ENCODE assay signal across 10 cellular contexts in the genomic region with DNA sequence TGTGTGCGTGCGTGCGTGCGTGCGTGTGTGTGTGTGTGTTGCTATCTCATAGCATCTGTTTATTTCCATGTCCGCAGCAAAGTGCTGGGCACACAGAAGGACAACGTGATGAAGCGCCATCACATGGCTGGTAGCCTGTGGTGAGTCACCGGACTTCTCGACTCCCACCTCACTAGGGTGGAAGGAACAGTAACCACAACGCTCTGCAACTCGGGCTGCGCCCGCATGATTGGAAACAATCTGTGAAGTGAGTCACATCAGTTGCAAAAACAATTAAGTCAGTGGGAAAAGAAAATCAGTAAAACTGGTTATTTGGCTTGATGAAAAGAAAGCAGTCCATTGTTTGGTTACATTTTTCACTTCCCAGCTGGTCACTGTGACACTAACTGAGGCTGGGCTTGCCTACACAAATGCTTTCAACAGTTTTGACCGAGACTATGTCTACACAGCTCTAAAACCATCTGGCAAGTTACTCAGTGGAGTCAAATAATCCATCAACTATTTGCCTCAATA.
DNase-seq lines count a peak whose midpoint lies in the region; ATAC-seq, FAIRE-seq and TF ChIP-seq lines count a peak whose summit lies in the region.
"Had no signal": no experiment of that assay in that cellular context is flagged by ENCODE, and none has a peak within 500 bp of the region (broad histone marks: within the 10 kb centered on the region; RNA-seq: fewer than 3 reads in every experiment).

No MANE protein-coding gene starts in this region.

- RAD21 ChIA-PET in GM12878 (lab: Charles Lee; ENCODE audit: unreplicated experiment) = interaction anchor here (3.7 to 6.0 kb wide), 2 partner anchors 15 to 132 kb away, joined by 13 to 94 read pairs; no protein-coding TSS in a partner anchor

- POLR2A ChIA-PET in GM12878 (lab: Charles Lee) = interaction anchor here (1.1 to 1.7 kb wide), 2 partner anchors 13 to 15 kb away, joined by 3 to 6 read pairs; no protein-coding TSS in a partner anchor

- no peaks in the 10 kb centered on the region for H3K79me2 ChIP-seq in GM12878 (ENCODE audit: control insufficient read depth, insufficient read depth, low read length)

- CTCF ChIA-PET in GM12878 (lab: Yijun Ruan, JAX) = interaction anchor here (1.1 to 1.6 kb wide), 4 partner anchors 9 to 133 kb away, joined by 3 to 5 read pairs (median 4); no protein-coding TSS in a partner anchor

- peaks cover 7% of the 10 kb centered on the region for H3K4me1 ChIP-seq in GM12878 (ENCODE audit: control insufficient read depth, insufficient read depth, low read length)

- BruUV-seq in GM12878 (replicated peaks; lab: Mats Ljungman, UMichigan) = no TSS peak

- no peak for TF ChIP-seq CTCF in GM12878 (IDR thresholded peaks at IDR 0.05 in 2 of 3, conservative IDR thresholded peaks at IDR 0.05 in 1 of 3; ENCODE audit: control insufficient read depth in 2 of 3, extremely low read depth in 1 of 3, insufficient read depth in 1 of 3, low read depth in 3 of 3, low read length in 3 of 3)

- H3K9me3 ChIP-seq in GM12878 (replicated peaks; ENCODE audit: control insufficient read depth, insufficient read depth, low read length) = no peaks in the 10 kb centered on the region; the same call in 2 of the 3 replicates

- WGBS in GM12878 (ENCODE audit: insufficient coverage, insufficient replicate concordance, low lambda C conversion rate, missing lambda C conversion rate) = 68% methylated on average over 15 of the region's 15 CpGs

- no peaks in the 10 kb centered on the region for H3K36me3 ChIP-seq in GM12878 (ENCODE audit: control insufficient read depth in 2 of 2, insufficient read depth in 2 of 2, low read length in 1 of 2)

- peak; percentile 5 for DNase-seq in stimulated activated CD4-positive, alpha-beta T cell treated with anti-CD3 and anti-CD28 coated beads, Interleukin-15, amount 100 ng/mL, for 24 hours
- DNase-seq in stimulated activated CD4-positive, alpha-beta T cell treated with anti-CD3 and anti-CD28 coated beads, Interleukin-12 subunit alpha, Interleukin-12 subunit beta, amount 100 ng/mL, for 4 hours = no peak
- DNase-seq in GM12878 (ENCODE audit: low read depth, low spot score) (no peak), kidney glomerular epithelial cell (lab: John Stamatoyannopoulos, UW) (peak; percentile 97), urothelium cell line (ENCODE audit: low spot score) (peak; percentile 97), NCI-H2107 (lab: John Stamatoyannopoulos, UW) (no peak)
- DNase-seq: AML-193, RPMI8226 had no signal

- no peak overlapping the region for H3K9ac ChIP-seq in GM12878 (ENCODE audit: control insufficient read depth, insufficient read depth, low read length)

- H3K27me3 ChIP-seq in GM12878 (replicated peaks in 1 of 2; ENCODE audit: control insufficient read depth in 2 of 2, insufficient read depth in 2 of 2, low read length in 1 of 2) = no peaks in the 10 kb centered on the region

- H4K20me1 ChIP-seq in GM12878 (ENCODE audit: control insufficient read depth, insufficient read depth) = no peaks in the 10 kb centered on the region

- FAIRE-seq in GM12878 (lab: Jason Lieb, UNC) (no peak), urothelium cell line (lab: Jason Lieb, UNC) (peak; percentile 94)

- H3K4me2 ChIP-seq in GM12878 (ENCODE audit: control insufficient read depth, insufficient read depth) = no peak overlapping the region

- intact Hi-C loops in GM12878 (cut with micrococcal nuclease; ENCODE audit: unreplicated experiment) = no loop called here

- no peak for ATAC-seq in GM12878
- ATAC-seq in HG03378 (IDR thresholded peaks at IDR 0.05; ENCODE audit: unreplicated experiment) = no peak
- no peak for ATAC-seq in GM21360 (IDR thresholded peaks at IDR 0.05; ENCODE audit: unreplicated experiment)

- no peak for TF ChIP-seq POLR2A in GM12878 (IDR thresholded peaks at IDR 0.05; ENCODE audit: low read depth, low read length)

- no peak overlapping the region for H3K4me3 ChIP-seq in GM12878

- no peak for TF ChIP-seq EP300 in GM12878 (IDR thresholded peaks at IDR 0.05; ENCODE audit: borderline replicate concordance in 1 of 2, control insufficient read depth in 1 of 2, low read depth in 2 of 2, low read length in 2 of 2)

- in situ Hi-C loops in GM12878 (cut with MboI) = no loop called here

- no peak overlapping the region for H3K27ac ChIP-seq in GM12878 (ENCODE audit: control insufficient read depth, insufficient read depth)

- no peak for TF ChIP-seq RAD21 in GM12878 (IDR thresholded peaks at IDR 0.05; ENCODE audit: insufficient read depth, low read depth, low read length)

- SMC1A ChIA-PET in GM12878 (lab: Charles Lee; ENCODE audit: uncharacterized antibody, unreplicated experiment) = interaction anchor here (0.8 to 9.0 kb wide), 8 partner anchors 10 to 207 kb away, joined by 3 to 94 read pairs (median 4); no protein-coding TSS in a partner anchor

- no peak overlapping the region for H2AFZ ChIP-seq in GM12878 (ENCODE audit: control insufficient read depth, low read depth, low read length)

TF ChIP-seq in GM12878, 131 proteins besides CTCF, POLR2A, EP300 and RAD21:
- TF ChIP-seq, protein P1, sequence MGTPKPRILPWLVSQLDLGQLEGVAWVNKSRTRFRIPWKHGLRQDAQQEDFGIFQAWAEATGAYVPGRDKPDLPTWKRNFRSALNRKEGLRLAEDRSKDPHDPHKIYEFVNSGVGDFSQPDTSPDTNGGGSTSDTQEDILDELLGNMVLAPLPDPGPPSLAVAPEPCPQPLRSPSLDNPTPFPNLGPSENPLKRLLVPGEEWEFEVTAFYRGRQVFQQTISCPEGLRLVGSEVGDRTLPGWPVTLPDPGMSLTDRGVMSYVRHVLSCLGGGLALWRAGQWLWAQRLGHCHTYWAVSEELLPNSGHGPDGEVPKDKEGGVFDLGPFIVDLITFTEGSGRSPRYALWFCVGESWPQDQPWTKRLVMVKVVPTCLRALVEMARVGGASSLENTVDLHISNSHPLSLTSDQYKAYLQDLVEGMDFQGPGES (IDR thresholded peaks at IDR 0.05) = no peak
- TF ChIP-seq RUNX3 (IDR thresholded peaks at IDR 0.05; ENCODE audit: low read length) = peak; percentile 31
- TF ChIP-seq, protein P2, sequence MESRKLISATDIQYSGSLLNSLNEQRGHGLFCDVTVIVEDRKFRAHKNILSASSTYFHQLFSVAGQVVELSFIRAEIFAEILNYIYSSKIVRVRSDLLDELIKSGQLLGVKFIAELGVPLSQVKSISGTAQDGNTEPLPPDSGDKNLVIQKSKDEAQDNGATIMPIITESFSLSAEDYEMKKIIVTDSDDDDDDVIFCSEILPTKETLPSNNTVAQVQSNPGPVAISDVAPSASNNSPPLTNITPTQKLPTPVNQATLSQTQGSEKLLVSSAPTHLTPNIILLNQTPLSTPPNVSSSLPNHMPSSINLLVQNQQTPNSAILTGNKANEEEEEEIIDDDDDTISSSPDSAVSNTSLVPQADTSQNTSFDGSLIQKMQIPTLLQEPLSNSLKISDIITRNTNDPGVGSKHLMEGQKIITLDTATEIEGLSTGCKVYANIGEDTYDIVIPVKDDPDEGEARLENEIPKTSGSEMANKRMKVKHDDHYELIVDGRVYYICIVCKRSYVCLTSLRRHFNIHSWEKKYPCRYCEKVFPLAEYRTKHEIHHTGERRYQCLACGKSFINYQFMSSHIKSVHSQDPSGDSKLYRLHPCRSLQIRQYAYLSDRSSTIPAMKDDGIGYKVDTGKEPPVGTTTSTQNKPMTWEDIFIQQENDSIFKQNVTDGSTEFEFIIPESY (IDR thresholded peaks at IDR 0.05) = peak; percentile 58; the same call in 1 of the 2 replicates
- TF ChIP-seq SREBF2 (IDR thresholded peaks at IDR 0.05; ENCODE audit: low read length) = no peak
- TF ChIP-seq BHLHE40 (IDR thresholded peaks at IDR 0.05; ENCODE audit: borderline replicate concordance in 1 of 2, low read depth in 2 of 2, low read length in 1 of 2) = peak in 1 of 2 experiments; percentile 40; a peak in 1 of 4 replicates
- peak; percentile 81; the same call in 1 of the 2 replicates for TF ChIP-seq ZSCAN29 (IDR thresholded peaks at IDR 0.05)
- TF ChIP-seq IKZF2 (IDR thresholded peaks at IDR 0.05) = peak in 1 of 2 experiments; percentile 40; a peak in 1 of 4 replicates
- TF ChIP-seq DPF2 (IDR thresholded peaks at IDR 0.05) = peak; percentile 35; the same call in 1 of the 2 replicates
- peak; percentile 28; the same call in 1 of the 2 replicates for TF ChIP-seq MTA2 (IDR thresholded peaks at IDR 0.05; ENCODE audit: low read depth)
- TF ChIP-seq, protein P3, sequence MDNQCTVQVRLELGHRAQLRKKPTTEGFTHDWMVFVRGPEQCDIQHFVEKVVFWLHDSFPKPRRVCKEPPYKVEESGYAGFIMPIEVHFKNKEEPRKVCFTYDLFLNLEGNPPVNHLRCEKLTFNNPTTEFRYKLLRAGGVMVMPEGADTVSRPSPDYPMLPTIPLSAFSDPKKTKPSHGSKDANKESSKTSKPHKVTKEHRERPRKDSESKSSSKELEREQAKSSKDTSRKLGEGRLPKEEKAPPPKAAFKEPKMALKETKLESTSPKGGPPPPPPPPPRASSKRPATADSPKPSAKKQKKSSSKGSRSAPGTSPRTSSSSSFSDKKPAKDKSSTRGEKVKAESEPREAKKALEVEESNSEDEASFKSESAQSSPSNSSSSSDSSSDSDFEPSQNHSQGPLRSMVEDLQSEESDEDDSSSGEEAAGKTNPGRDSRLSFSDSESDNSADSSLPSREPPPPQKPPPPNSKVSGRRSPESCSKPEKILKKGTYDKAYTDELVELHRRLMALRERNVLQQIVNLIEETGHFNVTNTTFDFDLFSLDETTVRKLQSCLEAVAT (IDR thresholded peaks at IDR 0.05) = 0 out of 2 replicates have a peak, but pooled peaks have one; percentile 31
TF ChIP-seq in GM12878: peak in this region for 8.

Comparison
In these comparisons a context has a peak if more than half of its experiments do, and no peak if none do; other contexts are left out.
1. DNase-seq: peak in stimulated activated CD4-positive, alpha-beta T cell treated with anti-CD3 and anti-CD28 coated beads, Interleukin-15, amount 100 ng/mL, for 24 hours (single experiment), kidney glomerular epithelial cell (single experiment) and urothelium cell line (single experiment); none in stimulated activated CD4-positive, alpha-beta T cell treated with anti-CD3 and anti-CD28 coated beads, Interleukin-12 subunit alpha, Interleukin-12 subunit beta, amount 100 ng/mL, for 4 hours (single experiment), GM12878 (single experiment) and NCI-H2107 (single experiment).